Comparison of ENCODE assay signal across 1 cellular context in the genomic region with DNA sequence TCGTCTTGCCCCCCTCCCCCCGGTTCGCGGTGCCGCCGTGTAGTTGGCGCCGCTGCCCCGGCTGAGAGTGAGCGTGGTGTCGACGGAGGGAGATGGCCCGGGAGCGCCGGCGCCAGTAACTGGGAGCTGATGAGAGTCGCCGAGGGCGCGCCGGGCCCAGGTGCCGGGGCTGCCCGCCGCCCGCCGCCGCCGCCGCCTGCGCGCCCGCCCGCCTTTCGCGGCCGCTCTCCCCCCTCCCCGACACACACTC.
TF ChIP-seq lines count a peak whose summit lies in the region.

No MANE protein-coding gene starts in this region.

TF ChIP-seq in HCT116, 20 proteins besides CTCF, POLR2A, EP300 and RAD21 (continued from another document):
- no peak for TF ChIP-seq SRF (IDR thresholded peaks at IDR 0.05; ENCODE audit: low read depth)
- no peak for TF ChIP-seq ZNF274 (IDR thresholded peaks at IDR 0.05; ENCODE audit: low read depth, low read length)
- TF ChIP-seq EGR1 (IDR thresholded peaks at IDR 0.05; ENCODE audit: low read depth), result no peak
- no peak for TF ChIP-seq ZFX (IDR thresholded peaks at IDR 0.05)
- no peak for TF ChIP-seq POLR2AphosphoS5 (IDR thresholded peaks at IDR 0.05; ENCODE audit: low read depth, low read length)
- no peak for TF ChIP-seq ZBTB33 (IDR thresholded peaks at IDR 0.05; ENCODE audit: extremely low read depth, insufficient replicate concordance, low read length)
- no peak for TF ChIP-seq SP1 (IDR thresholded peaks at IDR 0.05; ENCODE audit: low read depth)
- TF ChIP-seq MAX (IDR thresholded peaks at IDR 0.05), result no peak
